11 cellular contexts compared by ENCODE assay signal in the genomic region with DNA sequence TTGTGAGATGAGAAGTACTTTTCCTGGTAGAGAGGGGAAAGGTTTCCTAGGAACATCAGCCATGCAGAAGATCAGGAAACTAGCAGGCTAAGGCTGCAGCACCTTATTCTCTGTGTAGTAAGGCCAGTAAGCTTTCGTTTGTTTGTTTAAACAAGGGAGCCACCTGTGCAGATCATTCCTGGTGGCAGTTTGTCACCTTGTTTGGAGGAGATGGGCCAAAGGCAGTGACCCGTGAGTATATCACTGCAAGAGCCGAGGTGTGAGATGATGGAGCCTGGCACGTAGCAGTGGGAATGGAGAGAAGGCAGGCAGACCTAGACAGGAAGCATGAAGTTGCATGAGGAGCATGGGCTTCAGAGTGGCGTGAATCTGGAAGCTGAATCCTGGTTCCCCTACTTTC. TPM values are rescaled to one million over a fixed set of nuclear protein-coding genes. Genes with fewer than 3 reads are reported as not detected.
DNase-seq lines count a peak whose midpoint lies in the region; ATAC-seq and FAIRE-seq lines count a peak whose summit lies in the region.
"Had no signal": no experiment of that assay in that cellular context is flagged by ENCODE, and none has a peak within 500 bp of the region (broad histone marks: within the 10 kb centered on the region; RNA-seq: fewer than 3 reads in every experiment).

No MANE protein-coding gene starts in this region.

- H4K20me1 ChIP-seq in Karpas-422 (ENCODE audit: insufficient read depth, low read depth, low read length): no peaks in the 10 kb centered on the region

- no peak overlapping the region for H3K4me2 ChIP-seq in Karpas-422 (ENCODE audit: low read depth, low read length, poor library complexity, severe bottlenecking)

- H3K27me3 ChIP-seq in small intestine (ENCODE audit: control insufficient read depth in 2 of 2, insufficient read depth in 2 of 2, low read length in 2 of 2) (no peaks in the 10 kb centered on the region), Karpas-422 (ENCODE audit: low read length) (no peaks in the 10 kb centered on the region)
- H3K27me3 ChIP-seq: esophagus muscularis mucosa had no signal

- no peaks in the 10 kb centered on the region for H3K27me3 Mint-ChIP-seq in activated CD8-positive, alpha-beta memory T cell treated with anti-CD3 and anti-CD28 coated beads, Interleukin-2, amount 10 ng/mL, durations not matched to agents 7 days and 5 days
- no peaks in the 10 kb centered on the region for H3K27me3 Mint-ChIP-seq in effector memory CD8-positive, alpha-beta T cell

- H3K9ac ChIP-seq in Karpas-422 (ENCODE audit: low read length): no peak overlapping the region

- DNase-seq in activated CD8-positive, alpha-beta memory T cell treated with anti-CD3 and anti-CD28 coated beads, Interleukin-2, amount 10 ng/mL, durations not matched to agents 7 days and 5 days: no peak
- no peak for DNase-seq in activated CD8-positive, alpha-beta memory T cell treated with anti-CD3 and anti-CD28 coated beads, Interleukin-2, amount 50 U/mL, for 4 hours
- DNase-seq in NCI-H69 (lab: John Stamatoyannopoulos, UW) (peak; percentile 87), small intestine (no peak), Karpas-422 (no peak), EL (no peak)
- peak in 1 of 3 experiments; percentile 8 for DNase-seq in effector memory CD8-positive, alpha-beta T cell
- no peak for DNase-seq in activated effector memory CD4-positive, alpha-beta T cell treated with anti-CD3 and anti-CD28 coated beads, Interleukin-2, amount 50 U/mL, for 16 hours
- DNase-seq: SW 1271 had no signal

- H3K9me2 ChIP-seq in Karpas-422 (replicated peaks; ENCODE audit: insufficient read depth, low read length): no peaks in the 10 kb centered on the region

- no peaks in the 10 kb centered on the region for H3K9me3 ChIP-seq in small intestine (ENCODE audit: control insufficient read depth, low read depth)
- H3K9me3 ChIP-seq in Karpas-422 (ENCODE audit: low read length): no peaks in the 10 kb centered on the region
- H3K9me3 ChIP-seq: esophagus muscularis mucosa, HAP-1 had no signal

- H3K36me3 Mint-ChIP-seq in activated CD8-positive, alpha-beta memory T cell treated with anti-CD3 and anti-CD28 coated beads, Interleukin-2, amount 10 ng/mL, durations not matched to agents 7 days and 5 days: peaks cover 22% of the 10 kb centered on the region
- H3K36me3 Mint-ChIP-seq in effector memory CD8-positive, alpha-beta T cell (ENCODE audit: insufficient read depth): peaks cover 20% of the 10 kb centered on the region

- ATAC-seq in activated CD8-positive, alpha-beta memory T cell treated with anti-CD3 and anti-CD28 coated beads, Interleukin-2, amount 10 ng/mL, durations not matched to agents 7 days and 5 days: no peak
- ATAC-seq in effector memory CD8-positive, alpha-beta T cell (replicated peaks): no peak

- CTCF ChIA-PET in activated CD8-positive, alpha-beta memory T cell treated with anti-CD3 and anti-CD28 coated beads, Interleukin-2, amount 10 ng/mL, durations not matched to agents 7 days and 5 days (lab: Charles Lee): interaction anchor here (0.6 to 6.1 kb wide), 5 partner anchors 8 to 43 kb away, joined by 3 to 35 read pairs (median 8); a partner anchor contains a TSS

- WGBS in small intestine, 3 donors: 87 to 91% (median 91%) methylated on average over 5 of the region's 5 CpGs

- peak overlapping the region; percentile 93 for H3K27ac Mint-ChIP-seq in activated CD8-positive, alpha-beta memory T cell treated with anti-CD3 and anti-CD28 coated beads, Interleukin-2, amount 10 ng/mL, durations not matched to agents 7 days and 5 days
- peak overlapping the region; percentile 94 to 100 for H3K27ac Mint-ChIP-seq in effector memory CD8-positive, alpha-beta T cell

- H3K4me3 ChIP-seq in small intestine (ENCODE audit: low read depth in 1 of 2, low read length in 2 of 2) (no peak overlapping the region), Karpas-422 (ENCODE audit: low read length) (no peak overlapping the region)
- H3K4me3 ChIP-seq: esophagus muscularis mucosa, HAP-1 had no signal

- no peak for FAIRE-seq in small intestine (lab: Jason Lieb, UNC)

- H3K4me1 ChIP-seq in small intestine (ENCODE audit: control insufficient read depth in 2 of 2, insufficient read depth in 1 of 2, low read depth in 1 of 2, low read length in 1 of 2) (peaks cover 2 to 12% of the 10 kb centered on the region in 2 donors), Karpas-422 (ENCODE audit: low read length) (peaks cover 43% of the 10 kb centered on the region)

- peaks cover 73% of the 10 kb centered on the region for H3K79me2 ChIP-seq in Karpas-422 (ENCODE audit: low read length)

- H3K9me3 Mint-ChIP-seq in activated CD8-positive, alpha-beta memory T cell treated with anti-CD3 and anti-CD28 coated beads, Interleukin-2, amount 10 ng/mL, durations not matched to agents 7 days and 5 days (ENCODE audit: low read depth): no peaks in the 10 kb centered on the region
- no peaks in the 10 kb centered on the region for H3K9me3 Mint-ChIP-seq in effector memory CD8-positive, alpha-beta T cell

- peaks cover 64% of the 10 kb centered on the region for H3K4me1 Mint-ChIP-seq in activated CD8-positive, alpha-beta memory T cell treated with anti-CD3 and anti-CD28 coated beads, Interleukin-2, amount 10 ng/mL, durations not matched to agents 7 days and 5 days
- peaks cover 36 to 50% of the 10 kb centered on the region in 2 donors for H3K4me1 Mint-ChIP-seq in effector memory CD8-positive, alpha-beta T cell (ENCODE audit: low read depth in 2 of 2)

- H3K27ac ChIP-seq in small intestine (ENCODE audit: low read depth in 1 of 2, low read length in 1 of 2) (peak overlapping the region; percentile 6 to 68), Karpas-422 (ENCODE audit: low read length) (no peak overlapping the region)

- H3K36me3 ChIP-seq in small intestine (ENCODE audit: control insufficient read depth in 2 of 2, insufficient read depth in 2 of 2, low read length in 2 of 2): peaks cover 0 to 2% of the 10 kb centered on the region in 2 donors
- H3K36me3 ChIP-seq in Karpas-422 (ENCODE audit: insufficient read depth, low read length): no peaks in the 10 kb centered on the region
- H3K36me3 ChIP-seq: esophagus muscularis mucosa, HAP-1 had no signal

- H3K4me3 Mint-ChIP-seq in activated CD8-positive, alpha-beta memory T cell treated with anti-CD3 and anti-CD28 coated beads, Interleukin-2, amount 10 ng/mL, durations not matched to agents 7 days and 5 days: peak overlapping the region; percentile 12
- peak overlapping the region; percentile 59 to 82 for H3K4me3 Mint-ChIP-seq in effector memory CD8-positive, alpha-beta T cell

- no peak overlapping the region for H2AFZ ChIP-seq in Karpas-422 (ENCODE audit: low read length)

RNA-seq across cellular contexts. Expression of a gene that starts 19.6 kb away (rescaled TPM):
- total RNA-seq in activated CD8-positive, alpha-beta memory T cell treated with anti-CD3 and anti-CD28 coated beads, Interleukin-2, amount 10 ng/mL, durations not matched to agents 7 days and 5 days: 10 to 100 TPM; 28.3 to 38.2 TPM
- polyA plus RNA-seq in small intestine: 10 to 100 TPM in 1 of 3 donors, 1 to 10 TPM in 2; 7.8 to 15.2 (median 8.1) TPM
- 24.6 and 50.9 TPM in 2 replicates for total RNA-seq in Karpas-422 (2014; rRNA removed; shearing (Covaris generic); ENCODE audit: low replicate concordance)
